In genomic region chr1:186194107-186194756, GRCh38 we compare ENCODE assay signal across 11 cellular contexts.
DNase-seq lines count a peak whose midpoint lies in the region; ATAC-seq and TF ChIP-seq lines count a peak whose summit lies in the region.
"Had no signal": no experiment of that assay in that cellular context is flagged by ENCODE, and none has a peak within 500 bp of the region (broad histone marks: within the 10 kb centered on the region; RNA-seq: fewer than 3 reads in every experiment).

No MANE protein-coding gene starts in this region.

- no peaks in the 10 kb centered on the region for H3K4me1 ChIP-seq in neural progenitor cell
- H3K4me1 ChIP-seq: body of pancreas had no signal

- no peak for TF ChIP-seq CTCF in neural progenitor cell (IDR thresholded peaks at IDR 0.05)

- H3K27ac ChIP-seq in neural progenitor cell, result no peak overlapping the region
- H3K27ac ChIP-seq: body of pancreas had no signal

- no peak overlapping the region for H3K4me2 ChIP-seq in neural progenitor cell

- no peaks in the 10 kb centered on the region for H3K36me3 ChIP-seq in neural progenitor cell

- H3K27ac Mint-ChIP-seq in neural progenitor cell, result peak overlapping the region; percentile 39
- H3K27ac Mint-ChIP-seq: naive B cell; stimulated activated naive CD8-positive, alpha-beta T cell treated with anti-CD3 and anti-CD28 coated beads, Interleukin-15, Interleukin-2, amounts not matched to agents 100 ng/mL and 50 ng/mL, for 24 hours had no signal

- H3K27me3 Mint-ChIP-seq in neural progenitor cell (ENCODE audit: insufficient read depth, low read depth), result no peaks in the 10 kb centered on the region

- no peak overlapping the region for H2AFZ ChIP-seq in neural progenitor cell (replicated peaks)

- H3K27me3 ChIP-seq in neural progenitor cell, result no peaks in the 10 kb centered on the region
- H3K27me3 ChIP-seq: body of pancreas had no signal

- no peak overlapping the region for H3K4me3 Mint-ChIP-seq in neural progenitor cell
- H3K4me3 Mint-ChIP-seq: naive B cell; stimulated activated naive CD8-positive, alpha-beta T cell treated with anti-CD3 and anti-CD28 coated beads, Interleukin-15, Interleukin-2, amounts not matched to agents 100 ng/mL and 50 ng/mL, for 24 hours had no signal

- H3K36me3 Mint-ChIP-seq in neural progenitor cell, result no peaks in the 10 kb centered on the region
- H3K36me3 Mint-ChIP-seq: naive B cell had no signal

- H3K79me2 ChIP-seq in neural progenitor cell (ENCODE audit: low read depth), result no peaks in the 10 kb centered on the region

- DNase-seq in neural progenitor cell (ENCODE audit: low spot score) (no peak), SHP77 (lab: John Stamatoyannopoulos, UW) (no peak), G401 (ENCODE audit: low spot score) (no peak), NCI-H345 (lab: John Stamatoyannopoulos, UW) (no peak)
- DNase-seq: body of pancreas, DMS153, naive B cell had no signal

- H3F3A ChIP-seq in neural progenitor cell (ENCODE audit: low read depth), result no peaks in the 10 kb centered on the region

- no peaks in the 10 kb centered on the region for H3K9me3 Mint-ChIP-seq in neural progenitor cell
- H3K9me3 Mint-ChIP-seq: stimulated activated naive CD8-positive, alpha-beta T cell treated with anti-CD3 and anti-CD28 coated beads, Interleukin-15, Interleukin-2, amounts not matched to agents 100 ng/mL and 50 ng/mL, for 24 hours had no signal

- no peaks in the 10 kb centered on the region for H3K9me3 ChIP-seq in neural progenitor cell (ENCODE audit: low read depth)
- H3K9me3 ChIP-seq: body of pancreas had no signal

- no peak overlapping the region for H3K9ac ChIP-seq in neural progenitor cell

- in situ Hi-C loops in G401 (cut with HindIII; ENCODE audit: low sequenced_read_pairs), result no loop called here

- no peak overlapping the region for H3K4me3 ChIP-seq in neural progenitor cell
- H3K4me3 ChIP-seq: body of pancreas had no signal

- H4K20me1 ChIP-seq in neural progenitor cell (ENCODE audit: low read depth), result no peaks in the 10 kb centered on the region

- no peaks in the 10 kb centered on the region for H3K4me1 Mint-ChIP-seq in neural progenitor cell
- H3K4me1 Mint-ChIP-seq: naive B cell had no signal

- peak; percentile 83 for ATAC-seq in GM19035 (IDR thresholded peaks at IDR 0.05; ENCODE audit: unreplicated experiment)
- peak; percentile 95 for ATAC-seq in HG02588 (IDR thresholded peaks at IDR 0.05; ENCODE audit: unreplicated experiment)
- peak; percentile 93 for ATAC-seq in HG03354 (IDR thresholded peaks at IDR 0.05; ENCODE audit: poor library complexity, severe bottlenecking, unreplicated experiment)
- ATAC-seq: body of pancreas had no signal
